ENCODE assay signal across 8 cellular contexts in genomic region chr6:150891886-150892485, GRCh38. TPM values are rescaled to one million over a fixed set of nuclear protein-coding genes. Genes with fewer than 3 reads are reported as not detected.
A peak's percentile ranks its signal among the peaks of the same experiment; 100 is the strongest.
DNase-seq lines count a peak whose midpoint lies in the region; ATAC-seq and TF ChIP-seq lines count a peak whose summit lies in the region.

No MANE protein-coding gene starts in this region.

- ATAC-seq in DND-41 (ENCODE audit: insufficient read depth, low read depth), result peak; percentile 89
- peak; percentile 52 for ATAC-seq in HG02642 (IDR thresholded peaks at IDR 0.05; ENCODE audit: poor library complexity, unreplicated experiment)
- ATAC-seq in left lobe of liver, result peak; percentile 97
- no peak for ATAC-seq in GM19467 (IDR thresholded peaks at IDR 0.05; ENCODE audit: unreplicated experiment)

- peak; percentile 70 for DNase-seq in DND-41
- DNase-seq in NCI-H2171 (lab: John Stamatoyannopoulos, UW), result peak; percentile 87
- peak; percentile 9 for DNase-seq in activated CD4-positive, CD25-positive, alpha-beta regulatory T cell treated with anti-CD3 and anti-CD28 coated beads, Interleukin-2, amount 50 U/mL, for 16 hours (ENCODE audit: low read depth, low spot score)
- DNase-seq in cerebellum (ENCODE audit: low spot score), result peak; percentile 88
- DNase-seq in left lobe of liver (ENCODE audit: low spot score), result peak; percentile 70
- peak; percentile 18 for DNase-seq in stimulated activated CD4-positive, alpha-beta T cell treated with anti-CD3 and anti-CD28 coated beads, Interleukin-4, amount 100 ng/mL, for 48 hours (ENCODE audit: low read depth in 2 of 2)

- no peak overlapping the region for H2AFZ ChIP-seq in DND-41 (ENCODE audit: low read depth, low read length)

- no peak overlapping the region for H3K27ac ChIP-seq in DND-41 (ENCODE audit: low read length)

- H3K4me3 ChIP-seq in DND-41 (ENCODE audit: low read depth in 1 of 2, low read length in 2 of 2), result no peak overlapping the region

- peak; percentile 88 for TF ChIP-seq CTCF in DND-41 (IDR thresholded peaks at IDR 0.05; ENCODE audit: borderline replicate concordance, extremely low read depth, low read length, poor library complexity, severe bottlenecking)

- peaks cover 5% of the 10 kb centered on the region; the same call in 1 of the 2 replicates for H3K79me2 ChIP-seq in DND-41 (ENCODE audit: insufficient read depth, low read length)

- H4K20me1 ChIP-seq in DND-41 (ENCODE audit: insufficient read depth, low read length), result peaks cover 32% of the 10 kb centered on the region

- H3K36me3 ChIP-seq in DND-41 (ENCODE audit: insufficient read depth, low read length), result peaks cover 77% of the 10 kb centered on the region

- H3K4me2 ChIP-seq in DND-41 (ENCODE audit: insufficient read depth, low read length), result no peak overlapping the region

- no peaks in the 10 kb centered on the region for H3K4me1 ChIP-seq in DND-41 (ENCODE audit: insufficient read depth, low read length)

- no peaks in the 10 kb centered on the region for H3K27me3 ChIP-seq in DND-41 (ENCODE audit: insufficient read depth, low read length, poor library complexity)

- H3K9me3 ChIP-seq in DND-41 (ENCODE audit: insufficient read depth, low read length, severe bottlenecking), result no peaks in the 10 kb centered on the region

- H3K9ac ChIP-seq in DND-41 (ENCODE audit: low read depth, low read length), result no peak overlapping the region

RNA-seq across cellular contexts. Expression of gene MTHFD1L, which starts 26.5 kb away (rescaled TPM):
- total RNA-seq in cerebellum, result 15.1 TPM
- total RNA-seq in left lobe of liver, result 1.6 TPM

Comparison
In these comparisons a context has a peak if more than half of its experiments do, and no peak if none do; other contexts are left out.
1. DNase-seq: peak in every context shown above with its lines; median percentile 88 in cerebellum; 87 in NCI-H2171; 70 in DND-41; 70 in left lobe of liver; 18 in stimulated activated CD4-positive, alpha-beta T cell treated with anti-CD3 and anti-CD28 coated beads, Interleukin-4, amount 100 ng/mL, for 48 hours; 9 in activated CD4-positive, CD25-positive, alpha-beta regulatory T cell treated with anti-CD3 and anti-CD28 coated beads, Interleukin-2, amount 50 U/mL, for 16 hours.